11 cellular contexts compared by ENCODE assay signal in genomic region chr11:11243258-11243789, GRCh38.
DNase-seq lines count a peak whose midpoint lies in the region; ATAC-seq and TF ChIP-seq lines count a peak whose summit lies in the region.
"Had no signal": no experiment of that assay in that cellular context is flagged by ENCODE, and none has a peak within 500 bp of the region (broad histone marks: within the 10 kb centered on the region; RNA-seq: fewer than 3 reads in every experiment).

No MANE protein-coding gene starts in this region.

- H2AK5ac ChIP-seq in H9 (ENCODE audit: insufficient read length, low read length) = no peak overlapping the region

- no CpG with 5 or more reads among the region's 7 CpGs for WGBS in H9 (ENCODE audit: extremely low coverage, insufficient read length, low lambda C conversion rate)

- H3K36me3 ChIP-seq in lower lobe of right lung = no peaks in the 10 kb centered on the region

- H3K9me3 ChIP-seq in H9 (ENCODE audit: control insufficient read depth, low read depth, low read length) (no peaks in the 10 kb centered on the region), lower lobe of right lung (no peaks in the 10 kb centered on the region)

- no peaks in the 10 kb centered on the region for H3K23me2 ChIP-seq in H9 (ENCODE audit: insufficient read length, low read depth, low read length, poor library complexity, severe bottlenecking)

- H3K9ac ChIP-seq in H9 (ENCODE audit: extremely low read depth, insufficient read length, low read length) = no peak overlapping the region

- no peaks in the 10 kb centered on the region for H3K79me1 ChIP-seq in H9 (ENCODE audit: insufficient read depth, low read depth, low read length, poor library complexity, severe bottlenecking)

- intact Hi-C loops in dendritic cell treated with granulocyte-macrophage colony-stimulating factor and Interleukin-4, amounts not matched to agents 40 ng/mL and 50 ng/mL, for 4 days (cut with micrococcal nuclease) = no loop called here
- intact Hi-C loops in lower lobe of right lung (cut with DNase I) = no loop called here

- H3K27ac Mint-ChIP-seq in H9 = peak overlapping the region; percentile 72 to 90 (median 85); a peak in 5 of 7 replicates
- peak overlapping the region; percentile 35 for H3K27ac Mint-ChIP-seq in dendritic cell treated with granulocyte-macrophage colony-stimulating factor and Interleukin-4, amounts not matched to agents 40 ng/mL and 50 ng/mL, for 4 days
- H3K27ac Mint-ChIP-seq in stimulated activated effector memory CD8-positive, alpha-beta T cell treated with anti-CD3 and anti-CD28 coated beads, Interleukin-12 subunit alpha, Interleukin-12 subunit beta, amount 100 ng/mL, for 72 hours = peak overlapping the region; percentile 61

- H3K23ac ChIP-seq in H9 (ENCODE audit: insufficient read length, low read depth, low read length) = no peak overlapping the region

- no peak overlapping the region for H2BK120ac ChIP-seq in H9 (ENCODE audit: low read depth, low read length, poor library complexity, severe bottlenecking)

- H2BK15ac ChIP-seq in H9 (ENCODE audit: low read depth, low read length) = no peak overlapping the region

- H3K79me2 ChIP-seq in H9 (ENCODE audit: insufficient read depth, low read length) = no peaks in the 10 kb centered on the region

- peak overlapping the region; percentile 88 for H4K91ac ChIP-seq in H9 (ENCODE audit: insufficient read length, low read depth, low read length)

- peak overlapping the region; percentile 97 for H3K18ac ChIP-seq in H9 (ENCODE audit: insufficient read length, low read depth, low read length)

- H3K56ac ChIP-seq in H9 (ENCODE audit: insufficient read length, low read depth, low read length) = no peak overlapping the region

- H3K27me3 ChIP-seq in H9 (ENCODE audit: insufficient read depth, low read length) = no peaks in the 10 kb centered on the region
- no peaks in the 10 kb centered on the region for H3K27me3 ChIP-seq in lower lobe of right lung (ENCODE audit: low read depth)

- no peak overlapping the region for H3K4me3 Mint-ChIP-seq in H9
- H3K4me3 Mint-ChIP-seq in dendritic cell treated with granulocyte-macrophage colony-stimulating factor and Interleukin-4, amounts not matched to agents 40 ng/mL and 50 ng/mL, for 4 days = no peak overlapping the region
- no peak overlapping the region for H3K4me3 Mint-ChIP-seq in stimulated activated effector memory CD8-positive, alpha-beta T cell treated with anti-CD3 and anti-CD28 coated beads, Interleukin-12 subunit alpha, Interleukin-12 subunit beta, amount 100 ng/mL, for 72 hours

- H3K14ac ChIP-seq in H9 (ENCODE audit: insufficient read depth, low read length) = peak overlapping the region; percentile 98

- peaks cover 23% of the 10 kb centered on the region in 2 experiments for H3K4me1 Mint-ChIP-seq in H9
- H3K4me1 Mint-ChIP-seq in dendritic cell treated with granulocyte-macrophage colony-stimulating factor and Interleukin-4, amounts not matched to agents 40 ng/mL and 50 ng/mL, for 4 days (ENCODE audit: low read depth) = peaks cover 16% of the 10 kb centered on the region
- H3K4me1 Mint-ChIP-seq in stimulated activated effector memory CD8-positive, alpha-beta T cell treated with anti-CD3 and anti-CD28 coated beads, Interleukin-12 subunit alpha, Interleukin-12 subunit beta, amount 100 ng/mL, for 72 hours = peaks cover 20% of the 10 kb centered on the region

- no peak overlapping the region for H2AFZ ChIP-seq in H9 (ENCODE audit: low read length)

- no peak for DNase-seq in H9
- DNase-seq in lower lobe of right lung = no peak
- no peak for DNase-seq in stimulated activated effector memory CD8-positive, alpha-beta T cell treated with anti-CD3 and anti-CD28 coated beads, Interleukin-12 subunit alpha, Interleukin-12 subunit beta, amount 100 ng/mL, for 72 hours (ENCODE audit: low spot score in 2 of 2)
- no peak for DNase-seq in NCI-H2081 (lab: John Stamatoyannopoulos, UW)
- DNase-seq in stimulated activated naive CD4-positive, alpha-beta T cell treated with Interleukin-2 at 50 U/mL for 16 hours (lab: John Stamatoyannopoulos, UW) = no peak
- DNase-seq: activated CD8-positive, alpha-beta memory T cell treated with anti-CD3 and anti-CD28 coated beads for 24 hours; HCEC 1CT had no signal

- no peak for TF ChIP-seq CTCF in H9 (conservative IDR thresholded peaks at IDR 0.05)
- TF ChIP-seq CTCF in lower lobe of right lung (IDR thresholded peaks at IDR 0.05) = no peak

- no peak overlapping the region for H3K27ac ChIP-seq in H9 (ENCODE audit: insufficient read length, low read depth, low read length)
- peak overlapping the region; percentile 54 for H3K27ac ChIP-seq in lower lobe of right lung

- peaks cover 6% of the 10 kb centered on the region for H3K27me3 Mint-ChIP-seq in H9 (ENCODE audit: low read depth)
- H3K27me3 Mint-ChIP-seq in dendritic cell treated with granulocyte-macrophage colony-stimulating factor and Interleukin-4, amounts not matched to agents 40 ng/mL and 50 ng/mL, for 4 days = peaks cover 51% of the 10 kb centered on the region

- H3K4ac ChIP-seq in H9 (ENCODE audit: low read depth, low read length) = no peak overlapping the region; the same call in 1 of the 2 replicates

- H2BK12ac ChIP-seq in H9 (ENCODE audit: insufficient read length, low read depth, low read length) = no peak overlapping the region

- peak overlapping the region; percentile 29 for H2BK20ac ChIP-seq in H9 (ENCODE audit: low read depth, low read length, poor library complexity, severe bottlenecking)

- no peak overlapping the region for H3T11ph ChIP-seq in H9 (ENCODE audit: low read length)

- H3K4me1 ChIP-seq in H9 (ENCODE audit: insufficient read depth, low read length) = peaks cover 5% of the 10 kb centered on the region
- H3K4me1 ChIP-seq in lower lobe of right lung = peaks cover 22% of the 10 kb centered on the region

- peak overlapping the region; percentile 64 for H2BK5ac ChIP-seq in H9 (ENCODE audit: insufficient read length, low read length)

- no peak overlapping the region for H4K8ac ChIP-seq in H9 (replicated peaks; ENCODE audit: insufficient read length, low read depth, low read length)

- H4K5ac ChIP-seq in H9 (ENCODE audit: insufficient read length, low read depth, low read length) = peak overlapping the region; percentile 53

- peak; percentile 28 to 42 for ATAC-seq in lower lobe of right lung
- peak; percentile 29 for ATAC-seq in stimulated activated effector memory CD8-positive, alpha-beta T cell treated with anti-CD3 and anti-CD28 coated beads, Interleukin-12 subunit alpha, Interleukin-12 subunit beta, amount 100 ng/mL, for 72 hours
- no peak for ATAC-seq in HG03108 (IDR thresholded peaks at IDR 0.05; ENCODE audit: unreplicated experiment)
- no peak for ATAC-seq in HG03025 (IDR thresholded peaks at IDR 0.05; ENCODE audit: low FRiP score, unreplicated experiment)
- ATAC-seq: SK-N-SH treated with all-trans-retinoic acid at 6 μM for 48 hours had no signal

- peaks cover 16% of the 10 kb centered on the region in 2 experiments for H3K9me3 Mint-ChIP-seq in H9
- peaks cover 18% of the 10 kb centered on the region for H3K9me3 Mint-ChIP-seq in dendritic cell treated with granulocyte-macrophage colony-stimulating factor and Interleukin-4, amounts not matched to agents 40 ng/mL and 50 ng/mL, for 4 days
- peaks cover 6% of the 10 kb centered on the region for H3K9me3 Mint-ChIP-seq in stimulated activated effector memory CD8-positive, alpha-beta T cell treated with anti-CD3 and anti-CD28 coated beads, Interleukin-12 subunit alpha, Interleukin-12 subunit beta, amount 100 ng/mL, for 72 hours

- no peaks in the 10 kb centered on the region for H4K20me1 ChIP-seq in H9 (ENCODE audit: control insufficient read depth, insufficient read depth, insufficient read length)

- H3K4me2 ChIP-seq in H9 (ENCODE audit: insufficient read depth, insufficient read length, low read length) = no peak overlapping the region

- peaks cover 0 to 7% (median 7%) of the 10 kb centered on the region in 3 experiments; a peak in 5 of 7 replicates for H3K36me3 Mint-ChIP-seq in H9 (ENCODE audit: insufficient read depth in 1 of 3, low read depth in 3 of 3)
- H3K36me3 Mint-ChIP-seq in dendritic cell treated with granulocyte-macrophage colony-stimulating factor and Interleukin-4, amounts not matched to agents 40 ng/mL and 50 ng/mL, for 4 days (ENCODE audit: low read depth) = no peaks in the 10 kb centered on the region
- H3K36me3 Mint-ChIP-seq in stimulated activated effector memory CD8-positive, alpha-beta T cell treated with anti-CD3 and anti-CD28 coated beads, Interleukin-12 subunit alpha, Interleukin-12 subunit beta, amount 100 ng/mL, for 72 hours = peaks cover 14% of the 10 kb centered on the region

- H3K4me3 ChIP-seq in lower lobe of right lung = no peak overlapping the region

Comparison
In these comparisons a context has a peak if more than half of its experiments do, and no peak if none do; other contexts are left out.
1. H3K27ac Mint-ChIP-seq: peak in every context shown above with its lines; median percentile 85 in H9; 61 in stimulated activated effector memory CD8-positive, alpha-beta T cell treated with anti-CD3 and anti-CD28 coated beads, Interleukin-12 subunit alpha, Interleukin-12 subunit beta, amount 100 ng/mL, for 72 hours; 35 in dendritic cell treated with granulocyte-macrophage colony-stimulating factor and Interleukin-4, amounts not matched to agents 40 ng/mL and 50 ng/mL, for 4 days.
2. ATAC-seq: peak in lower lobe of right lung (2 of 2) and stimulated activated effector memory CD8-positive, alpha-beta T cell treated with anti-CD3 and anti-CD28 coated beads, Interleukin-12 subunit alpha, Interleukin-12 subunit beta, amount 100 ng/mL, for 72 hours (single experiment); none in HG03108 (single experiment) and HG03025 (single experiment).